Comparison of ENCODE assay signal across 1 cellular context in the genomic region with DNA sequence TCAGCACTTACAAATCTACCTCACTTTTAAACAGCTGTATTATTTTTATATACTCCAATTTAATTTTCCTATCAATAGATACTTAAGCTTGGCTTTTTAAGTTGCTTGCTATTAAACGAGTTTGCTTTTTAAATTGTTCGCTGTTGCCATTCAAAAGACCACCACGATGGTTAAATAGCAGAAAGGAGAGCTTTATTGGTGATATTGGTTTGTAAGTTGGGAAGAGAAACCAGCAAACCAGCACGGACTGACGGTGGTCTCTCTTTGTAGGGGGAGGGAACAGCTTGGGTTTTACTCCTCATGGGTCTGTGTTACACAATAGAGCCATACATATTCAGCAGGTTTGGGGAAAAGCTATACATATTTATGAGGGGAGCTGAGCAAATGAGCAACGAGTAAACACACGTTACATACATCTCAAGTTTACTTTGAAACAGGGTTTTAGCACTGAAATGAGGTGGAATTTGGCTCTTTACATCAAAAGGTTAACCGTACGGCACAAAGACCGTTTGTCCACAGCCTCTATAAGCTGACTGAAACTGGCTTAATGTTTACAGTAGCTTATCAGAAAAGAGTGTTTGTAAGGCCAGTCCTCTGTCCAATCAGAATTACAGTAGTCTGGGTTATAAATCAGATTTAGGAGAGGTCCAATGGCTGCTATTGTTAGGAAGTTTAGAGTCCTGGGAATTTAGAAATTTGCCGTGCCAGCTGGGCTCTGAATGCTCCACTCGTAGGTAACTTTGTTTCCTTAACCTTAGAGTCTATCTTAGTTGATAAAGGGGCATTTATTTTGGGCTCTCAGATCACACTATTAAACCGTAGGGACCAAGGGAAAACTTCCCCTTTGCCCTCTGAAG.
TF ChIP-seq lines count a peak whose summit lies in the region.

No MANE protein-coding gene starts in this region.

TF ChIP-seq in HepG2, 621 proteins besides CTCF, POLR2A, EP300 and RAD21 (continued from another document and continues in another):
- TF ChIP-seq, protein P1, sequence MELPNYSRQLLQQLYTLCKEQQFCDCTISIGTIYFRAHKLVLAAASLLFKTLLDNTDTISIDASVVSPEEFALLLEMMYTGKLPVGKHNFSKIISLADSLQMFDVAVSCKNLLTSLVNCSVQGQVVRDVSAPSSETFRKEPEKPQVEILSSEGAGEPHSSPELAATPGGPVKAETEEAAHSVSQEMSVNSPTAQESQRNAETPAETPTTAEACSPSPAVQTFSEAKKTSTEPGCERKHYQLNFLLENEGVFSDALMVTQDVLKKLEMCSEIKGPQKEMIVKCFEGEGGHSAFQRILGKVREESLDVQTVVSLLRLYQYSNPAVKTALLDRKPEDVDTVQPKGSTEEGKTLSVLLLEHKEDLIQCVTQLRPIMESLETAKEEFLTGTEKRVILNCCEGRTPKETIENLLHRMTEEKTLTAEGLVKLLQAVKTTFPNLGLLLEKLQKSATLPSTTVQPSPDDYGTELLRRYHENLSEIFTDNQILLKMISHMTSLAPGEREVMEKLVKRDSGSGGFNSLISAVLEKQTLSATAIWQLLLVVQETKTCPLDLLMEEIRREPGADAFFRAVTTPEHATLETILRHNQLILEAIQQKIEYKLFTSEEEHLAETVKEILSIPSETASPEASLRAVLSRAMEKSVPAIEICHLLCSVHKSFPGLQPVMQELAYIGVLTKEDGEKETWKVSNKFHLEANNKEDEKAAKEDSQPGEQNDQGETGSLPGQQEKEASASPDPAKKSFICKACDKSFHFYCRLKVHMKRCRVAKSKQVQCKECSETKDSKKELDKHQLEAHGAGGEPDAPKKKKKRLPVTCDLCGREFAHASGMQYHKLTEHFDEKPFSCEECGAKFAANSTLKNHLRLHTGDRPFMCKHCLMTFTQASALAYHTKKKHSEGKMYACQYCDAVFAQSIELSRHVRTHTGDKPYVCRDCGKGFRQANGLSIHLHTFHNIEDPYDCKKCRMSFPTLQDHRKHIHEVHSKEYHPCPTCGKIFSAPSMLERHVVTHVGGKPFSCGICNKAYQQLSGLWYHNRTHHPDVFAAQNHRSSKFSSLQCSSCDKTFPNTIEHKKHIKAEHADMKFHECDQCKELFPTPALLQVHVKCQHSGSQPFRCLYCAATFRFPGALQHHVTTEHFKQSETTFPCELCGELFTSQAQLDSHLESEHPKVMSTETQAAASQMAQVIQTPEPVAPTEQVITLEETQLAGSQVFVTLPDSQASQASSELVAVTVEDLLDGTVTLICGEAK (IDR thresholded peaks at IDR 0.05) = no peak
- TF ChIP-seq, protein P1 (CRISPR knock-in tag; IDR thresholded peaks at IDR 0.05) = no peak
- TF ChIP-seq ZBTB7A (CRISPR knock-in tag; IDR thresholded peaks at IDR 0.05) (peak; percentile 83; the same call in 1 of the 2 replicates), XRCC5 (optimal IDR thresholded peaks at IDR 0.05; ENCODE audit: low read length) (peak; percentile 93), KLF6 (CRISPR knock-in tag; IDR thresholded peaks at IDR 0.05) (peak; percentile 56; the same call in 1 of the 2 replicates), NFE2L1 (CRISPR knock-in tag; IDR thresholded peaks at IDR 0.05; ENCODE audit: borderline replicate concordance) (no peak), KLF13 (CRISPR knock-in tag; IDR thresholded peaks at IDR 0.05) (no peak), CENPT (CRISPR knock-in tag; IDR thresholded peaks at IDR 0.05; ENCODE audit: low read depth) (no peak), DPF2 (CRISPR knock-in tag; IDR thresholded peaks at IDR 0.05; ENCODE audit: borderline replicate concordance, low read depth) (peak; percentile 93), PHB2 (IDR thresholded peaks at IDR 0.05; ENCODE audit: partially characterized antibody) (no peak), ZNF577 (CRISPR knock-in tag; IDR thresholded peaks at IDR 0.05; ENCODE audit: borderline replicate concordance, low read depth) (no peak), ADNP (CRISPR knock-in tag; IDR thresholded peaks at IDR 0.05) (no peak), EHMT2 (IDR thresholded peaks at IDR 0.05; ENCODE audit: borderline replicate concordance, low read depth, low read length) (peak; percentile 85), ZMYM2 (CRISPR knock-in tag; IDR thresholded peaks at IDR 0.05) (peak; percentile 50; the same call in 1 of the 2 replicates), CHD4 (IDR thresholded peaks at IDR 0.05; ENCODE audit: borderline replicate concordance, low read length) (peak; percentile 98; the same call in 1 of the 2 replicates), ZMAT3 (CRISPR knock-in tag; conservative IDR thresholded peaks at IDR 0.05) (peak; percentile 70; the same call in 1 of the 2 replicates)
- TF ChIP-seq, protein P2, sequence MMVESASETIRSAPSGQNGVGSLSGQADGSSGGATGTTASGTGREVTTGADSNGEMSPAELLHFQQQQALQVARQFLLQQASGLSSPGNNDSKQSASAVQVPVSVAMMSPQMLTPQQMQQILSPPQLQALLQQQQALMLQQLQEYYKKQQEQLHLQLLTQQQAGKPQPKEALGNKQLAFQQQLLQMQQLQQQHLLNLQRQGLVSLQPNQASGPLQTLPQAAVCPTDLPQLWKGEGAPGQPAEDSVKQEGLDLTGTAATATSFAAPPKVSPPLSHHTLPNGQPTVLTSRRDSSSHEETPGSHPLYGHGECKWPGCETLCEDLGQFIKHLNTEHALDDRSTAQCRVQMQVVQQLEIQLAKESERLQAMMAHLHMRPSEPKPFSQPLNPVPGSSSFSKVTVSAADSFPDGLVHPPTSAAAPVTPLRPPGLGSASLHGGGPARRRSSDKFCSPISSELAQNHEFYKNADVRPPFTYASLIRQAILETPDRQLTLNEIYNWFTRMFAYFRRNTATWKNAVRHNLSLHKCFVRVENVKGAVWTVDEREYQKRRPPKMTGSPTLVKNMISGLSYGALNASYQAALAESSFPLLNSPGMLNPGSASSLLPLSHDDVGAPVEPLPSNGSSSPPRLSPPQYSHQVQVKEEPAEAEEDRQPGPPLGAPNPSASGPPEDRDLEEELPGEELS (CRISPR knock-in tag; IDR thresholded peaks at IDR 0.05) = peak; percentile 100
- TF ChIP-seq, protein P3, sequence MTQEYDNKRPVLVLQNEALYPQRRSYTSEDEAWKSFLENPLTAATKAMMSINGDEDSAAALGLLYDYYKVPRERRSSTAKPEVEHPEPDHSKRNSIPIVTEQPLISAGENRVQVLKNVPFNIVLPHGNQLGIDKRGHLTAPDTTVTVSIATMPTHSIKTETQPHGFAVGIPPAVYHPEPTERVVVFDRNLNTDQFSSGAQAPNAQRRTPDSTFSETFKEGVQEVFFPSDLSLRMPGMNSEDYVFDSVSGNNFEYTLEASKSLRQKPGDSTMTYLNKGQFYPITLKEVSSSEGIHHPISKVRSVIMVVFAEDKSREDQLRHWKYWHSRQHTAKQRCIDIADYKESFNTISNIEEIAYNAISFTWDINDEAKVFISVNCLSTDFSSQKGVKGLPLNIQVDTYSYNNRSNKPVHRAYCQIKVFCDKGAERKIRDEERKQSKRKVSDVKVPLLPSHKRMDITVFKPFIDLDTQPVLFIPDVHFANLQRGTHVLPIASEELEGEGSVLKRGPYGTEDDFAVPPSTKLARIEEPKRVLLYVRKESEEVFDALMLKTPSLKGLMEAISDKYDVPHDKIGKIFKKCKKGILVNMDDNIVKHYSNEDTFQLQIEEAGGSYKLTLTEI (CRISPR knock-in tag; conservative IDR thresholded peaks at IDR 0.05) = no peak
- TF ChIP-seq, protein P4, sequence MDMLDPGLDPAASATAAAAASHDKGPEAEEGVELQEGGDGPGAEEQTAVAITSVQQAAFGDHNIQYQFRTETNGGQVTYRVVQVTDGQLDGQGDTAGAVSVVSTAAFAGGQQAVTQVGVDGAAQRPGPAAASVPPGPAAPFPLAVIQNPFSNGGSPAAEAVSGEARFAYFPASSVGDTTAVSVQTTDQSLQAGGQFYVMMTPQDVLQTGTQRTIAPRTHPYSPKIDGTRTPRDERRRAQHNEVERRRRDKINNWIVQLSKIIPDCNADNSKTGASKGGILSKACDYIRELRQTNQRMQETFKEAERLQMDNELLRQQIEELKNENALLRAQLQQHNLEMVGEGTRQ (IDR thresholded peaks at IDR 0.05; ENCODE audit: low read depth, low read length) = no peak
- TF ChIP-seq, protein P4 (CRISPR knock-in tag; IDR thresholded peaks at IDR 0.05; ENCODE audit: borderline replicate concordance) = no peak
- TF ChIP-seq, protein P5, sequence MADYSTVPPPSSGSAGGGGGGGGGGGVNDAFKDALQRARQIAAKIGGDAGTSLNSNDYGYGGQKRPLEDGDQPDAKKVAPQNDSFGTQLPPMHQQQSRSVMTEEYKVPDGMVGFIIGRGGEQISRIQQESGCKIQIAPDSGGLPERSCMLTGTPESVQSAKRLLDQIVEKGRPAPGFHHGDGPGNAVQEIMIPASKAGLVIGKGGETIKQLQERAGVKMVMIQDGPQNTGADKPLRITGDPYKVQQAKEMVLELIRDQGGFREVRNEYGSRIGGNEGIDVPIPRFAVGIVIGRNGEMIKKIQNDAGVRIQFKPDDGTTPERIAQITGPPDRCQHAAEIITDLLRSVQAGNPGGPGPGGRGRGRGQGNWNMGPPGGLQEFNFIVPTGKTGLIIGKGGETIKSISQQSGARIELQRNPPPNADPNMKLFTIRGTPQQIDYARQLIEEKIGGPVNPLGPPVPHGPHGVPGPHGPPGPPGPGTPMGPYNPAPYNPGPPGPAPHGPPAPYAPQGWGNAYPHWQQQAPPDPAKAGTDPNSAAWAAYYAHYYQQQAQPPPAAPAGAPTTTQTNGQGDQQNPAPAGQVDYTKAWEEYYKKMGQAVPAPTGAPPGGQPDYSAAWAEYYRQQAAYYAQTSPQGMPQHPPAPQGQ (CRISPR knock-in tag; IDR thresholded peaks at IDR 0.05; ENCODE audit: borderline replicate concordance) = peak; percentile 66; the same call in 1 of the 2 replicates
- TF ChIP-seq, protein P6, sequence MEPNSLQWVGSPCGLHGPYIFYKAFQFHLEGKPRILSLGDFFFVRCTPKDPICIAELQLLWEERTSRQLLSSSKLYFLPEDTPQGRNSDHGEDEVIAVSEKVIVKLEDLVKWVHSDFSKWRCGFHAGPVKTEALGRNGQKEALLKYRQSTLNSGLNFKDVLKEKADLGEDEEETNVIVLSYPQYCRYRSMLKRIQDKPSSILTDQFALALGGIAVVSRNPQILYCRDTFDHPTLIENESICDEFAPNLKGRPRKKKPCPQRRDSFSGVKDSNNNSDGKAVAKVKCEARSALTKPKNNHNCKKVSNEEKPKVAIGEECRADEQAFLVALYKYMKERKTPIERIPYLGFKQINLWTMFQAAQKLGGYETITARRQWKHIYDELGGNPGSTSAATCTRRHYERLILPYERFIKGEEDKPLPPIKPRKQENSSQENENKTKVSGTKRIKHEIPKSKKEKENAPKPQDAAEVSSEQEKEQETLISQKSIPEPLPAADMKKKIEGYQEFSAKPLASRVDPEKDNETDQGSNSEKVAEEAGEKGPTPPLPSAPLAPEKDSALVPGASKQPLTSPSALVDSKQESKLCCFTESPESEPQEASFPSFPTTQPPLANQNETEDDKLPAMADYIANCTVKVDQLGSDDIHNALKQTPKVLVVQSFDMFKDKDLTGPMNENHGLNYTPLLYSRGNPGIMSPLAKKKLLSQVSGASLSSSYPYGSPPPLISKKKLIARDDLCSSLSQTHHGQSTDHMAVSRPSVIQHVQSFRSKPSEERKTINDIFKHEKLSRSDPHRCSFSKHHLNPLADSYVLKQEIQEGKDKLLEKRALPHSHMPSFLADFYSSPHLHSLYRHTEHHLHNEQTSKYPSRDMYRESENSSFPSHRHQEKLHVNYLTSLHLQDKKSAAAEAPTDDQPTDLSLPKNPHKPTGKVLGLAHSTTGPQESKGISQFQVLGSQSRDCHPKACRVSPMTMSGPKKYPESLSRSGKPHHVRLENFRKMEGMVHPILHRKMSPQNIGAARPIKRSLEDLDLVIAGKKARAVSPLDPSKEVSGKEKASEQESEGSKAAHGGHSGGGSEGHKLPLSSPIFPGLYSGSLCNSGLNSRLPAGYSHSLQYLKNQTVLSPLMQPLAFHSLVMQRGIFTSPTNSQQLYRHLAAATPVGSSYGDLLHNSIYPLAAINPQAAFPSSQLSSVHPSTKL (CRISPR knock-in tag; IDR thresholded peaks at IDR 0.05) = peak; percentile 98
- TF ChIP-seq, protein P7, sequence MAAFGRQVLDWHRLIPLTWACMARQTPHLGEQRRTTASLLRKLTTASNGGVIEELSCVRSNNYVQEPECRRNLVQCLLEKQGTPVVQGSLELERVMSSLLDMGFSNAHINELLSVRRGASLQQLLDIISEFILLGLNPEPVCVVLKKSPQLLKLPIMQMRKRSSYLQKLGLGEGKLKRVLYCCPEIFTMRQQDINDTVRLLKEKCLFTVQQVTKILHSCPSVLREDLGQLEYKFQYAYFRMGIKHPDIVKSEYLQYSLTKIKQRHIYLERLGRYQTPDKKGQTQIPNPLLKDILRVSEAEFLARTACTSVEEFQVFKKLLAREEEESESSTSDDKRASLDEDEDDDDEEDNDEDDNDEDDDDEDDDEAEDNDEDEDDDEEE (CRISPR knock-in tag; IDR thresholded peaks at IDR 0.05) = no peak
